8 cellular contexts compared by ENCODE assay signal in genomic region chr9:94139672-94140417, GRCh38. TPM values are rescaled to one million over a fixed set of nuclear protein-coding genes. Genes with fewer than 3 reads are reported as not detected.
A peak's percentile ranks its signal among the peaks of the same experiment; 100 is the strongest.
DNase-seq lines count a peak whose midpoint lies in the region; ATAC-seq and TF ChIP-seq lines count a peak whose summit lies in the region.

No MANE protein-coding gene starts in this region.

- H3K9ac ChIP-seq in trophoblast cell (ENCODE audit: low read length) = no peak overlapping the region

- H3K36me3 ChIP-seq in trophoblast cell (ENCODE audit: control insufficient read depth in 1 of 2, insufficient read depth in 2 of 2, low read length in 2 of 2) = no peaks in the 10 kb centered on the region
- no peaks in the 10 kb centered on the region for H3K36me3 ChIP-seq in CD8-positive, alpha-beta memory T cell (ENCODE audit: insufficient read depth, low read length)

- POLR2A ChIA-PET in CD8-positive, alpha-beta memory T cell (lab: Charles Lee) = no interaction called here

- no peaks in the 10 kb centered on the region for H3K27me3 Mint-ChIP-seq in Calu3 (ENCODE audit: unreplicated experiment)
- H3K27me3 Mint-ChIP-seq in activated naive CD8-positive, alpha-beta T cell treated with anti-CD3 and anti-CD28 coated beads, Interleukin-2, amount 50 U/mL, for 24 hours = no peaks in the 10 kb centered on the region
- peaks cover 0 to 4% of the 10 kb centered on the region in 2 donors for H3K27me3 Mint-ChIP-seq in CD8-positive, alpha-beta memory T cell

- peaks cover 15% of the 10 kb centered on the region for H3K4me1 Mint-ChIP-seq in Calu3 (ENCODE audit: low read depth, unreplicated experiment)
- peaks cover 1% of the 10 kb centered on the region for H3K4me1 Mint-ChIP-seq in activated naive CD8-positive, alpha-beta T cell treated with anti-CD3 and anti-CD28 coated beads, Interleukin-2, amount 50 U/mL, for 24 hours
- H3K4me1 Mint-ChIP-seq in CD8-positive, alpha-beta memory T cell = no peaks in the 10 kb centered on the region

- H3K14ac ChIP-seq in trophoblast cell (ENCODE audit: low read length) = peak overlapping the region; percentile 20

- H3K79me1 ChIP-seq in trophoblast cell (ENCODE audit: low read length) = no peaks in the 10 kb centered on the region

- WGBS in trophoblast cell (ENCODE audit: extremely low coverage, insufficient coverage, insufficient read length) = no CpG with 5 or more reads among the region's 13 CpGs

- H2BK5ac ChIP-seq in trophoblast cell (ENCODE audit: low read depth, low read length, poor library complexity) = no peak overlapping the region

- H4K8ac ChIP-seq in trophoblast cell (ENCODE audit: low read depth, low read length) = no peak overlapping the region

- no peak overlapping the region for H3K4ac ChIP-seq in trophoblast cell (ENCODE audit: low read depth, low read length)

- no peak overlapping the region for H2BK12ac ChIP-seq in trophoblast cell (ENCODE audit: low read length)

- peak overlapping the region; percentile 23 for H2AFZ ChIP-seq in trophoblast cell (ENCODE audit: insufficient read depth, low read length, poor library complexity)

- no peak overlapping the region for H4K12ac ChIP-seq in trophoblast cell (ENCODE audit: low read depth, low read length)

- H3K27me3 ChIP-seq in trophoblast cell (ENCODE audit: insufficient read depth, low read length) = no peaks in the 10 kb centered on the region
- no peaks in the 10 kb centered on the region for H3K27me3 ChIP-seq in CD8-positive, alpha-beta memory T cell (ENCODE audit: insufficient read depth, low read length, poor library complexity, severe bottlenecking)

- no peak for ATAC-seq in activated naive CD8-positive, alpha-beta T cell treated with anti-CD3 and anti-CD28 coated beads, Interleukin-2, amount 50 U/mL, for 24 hours

- H3K27ac ChIP-seq in trophoblast cell (ENCODE audit: low read depth, low read length) = no peak overlapping the region
- H3K27ac ChIP-seq in CD8-positive, alpha-beta memory T cell (ENCODE audit: low read depth, low read length) = no peak overlapping the region

- TF ChIP-seq CTCF in Calu3 (IDR thresholded peaks at IDR 0.05; ENCODE audit: unreplicated experiment) = no peak

- peak overlapping the region; percentile 42 for H3K27ac Mint-ChIP-seq in Calu3 (ENCODE audit: unreplicated experiment)
- no peak overlapping the region for H3K27ac Mint-ChIP-seq in activated naive CD8-positive, alpha-beta T cell treated with anti-CD3 and anti-CD28 coated beads, Interleukin-2, amount 50 U/mL, for 24 hours
- H3K27ac Mint-ChIP-seq in CD8-positive, alpha-beta memory T cell = peak overlapping the region in 1 of 8 donors; percentile 37

- H4K91ac ChIP-seq in trophoblast cell (ENCODE audit: low read depth, low read length) = no peak overlapping the region

- no peaks in the 10 kb centered on the region for H3K9me3 Mint-ChIP-seq in Calu3 (ENCODE audit: low read depth, unreplicated experiment)
- no peaks in the 10 kb centered on the region for H3K9me3 Mint-ChIP-seq in activated naive CD8-positive, alpha-beta T cell treated with anti-CD3 and anti-CD28 coated beads, Interleukin-2, amount 50 U/mL, for 24 hours
- H3K9me3 Mint-ChIP-seq in CD8-positive, alpha-beta memory T cell = no peaks in the 10 kb centered on the region

- H3K4me2 ChIP-seq in trophoblast cell (ENCODE audit: low read length) = no peak overlapping the region

- H3K36me3 Mint-ChIP-seq in Calu3 (ENCODE audit: insufficient read depth, unreplicated experiment) = no peaks in the 10 kb centered on the region
- no peaks in the 10 kb centered on the region for H3K36me3 Mint-ChIP-seq in activated naive CD8-positive, alpha-beta T cell treated with anti-CD3 and anti-CD28 coated beads, Interleukin-2, amount 50 U/mL, for 24 hours (ENCODE audit: low read depth)
- H3K36me3 Mint-ChIP-seq in CD8-positive, alpha-beta memory T cell = no peaks in the 10 kb centered on the region

- H3K9me3 ChIP-seq in trophoblast cell (ENCODE audit: insufficient read depth, low read depth, low read length) = no peaks in the 10 kb centered on the region
- no peaks in the 10 kb centered on the region for H3K9me3 ChIP-seq in CD8-positive, alpha-beta memory T cell (ENCODE audit: low read length)

- no peak overlapping the region for H3K18ac ChIP-seq in trophoblast cell (ENCODE audit: low read length)

- intact Hi-C loops in Calu3 (cut with micrococcal nuclease; ENCODE audit: unreplicated experiment) = no loop called here

- H2BK120ac ChIP-seq in trophoblast cell (ENCODE audit: insufficient read depth, low read length, poor library complexity) = no peak overlapping the region

- H2AK5ac ChIP-seq in trophoblast cell (ENCODE audit: low read length) = no peak overlapping the region

- peaks cover 12 to 20% of the 10 kb centered on the region in 2 experiments for H3K4me1 ChIP-seq in trophoblast cell (ENCODE audit: control insufficient read depth in 1 of 2, insufficient read depth in 2 of 2, low read length in 2 of 2)
- no peaks in the 10 kb centered on the region for H3K4me1 ChIP-seq in CD8-positive, alpha-beta memory T cell (ENCODE audit: insufficient read depth, low read length)

- no TSS peak for BruUV-seq in Calu3 (replicated peaks; lab: Mats Ljungman, UMichigan)

- no peak overlapping the region for H3K4me3 ChIP-seq in trophoblast cell (ENCODE audit: low read depth, low read length)
- H3K4me3 ChIP-seq in CD8-positive, alpha-beta memory T cell (ENCODE audit: low read length) = no peak overlapping the region

- no peaks in the 10 kb centered on the region for H3K79me2 ChIP-seq in trophoblast cell (ENCODE audit: control insufficient read depth, insufficient read depth, low read length, poor library complexity)

- CTCF ChIA-PET in Calu3 (lab: Charles Lee) = interaction anchor here (0.6 to 0.7 kb wide), 4 partner anchors 14 to 778 kb away, joined by 3 to 8 read pairs (median 5); no protein-coding TSS in a partner anchor
- CTCF ChIA-PET in CD8-positive, alpha-beta memory T cell (lab: Charles Lee) = no interaction called here

- no peak overlapping the region for H3K23ac ChIP-seq in trophoblast cell (ENCODE audit: low read length)

- DNase-seq in Calu3 (peak; percentile 44), SK-N-DZ (ENCODE audit: low spot score) (peak; percentile 49), fibroblast of the conjunctiva (ENCODE audit: low read depth) (peak; percentile 97), trophoblast cell (peak; percentile 47 to 54), NCI-H146 treated with DMSO at 0.1 percent for 48 hours (lab: John Stamatoyannopoulos, UW; ENCODE audit: unreplicated experiment) (no peak), NCI-H1694 (lab: John Stamatoyannopoulos, UW) (no peak)
- DNase-seq in activated naive CD8-positive, alpha-beta T cell treated with anti-CD3 and anti-CD28 coated beads, Interleukin-2, amount 50 U/mL, for 24 hours = no peak
- DNase-seq in CD8-positive, alpha-beta memory T cell = no peak

- H3K4me3 Mint-ChIP-seq in Calu3 (ENCODE audit: low read depth, unreplicated experiment) = peak overlapping the region; percentile 24
- no peak overlapping the region for H3K4me3 Mint-ChIP-seq in activated naive CD8-positive, alpha-beta T cell treated with anti-CD3 and anti-CD28 coated beads, Interleukin-2, amount 50 U/mL, for 24 hours
- H3K4me3 Mint-ChIP-seq in CD8-positive, alpha-beta memory T cell = no peak overlapping the region

RNA-seq across cellular contexts. Expression of gene PTPDC1, which starts 55.6 kb away (rescaled TPM):
- total RNA-seq in Calu3 (2022) = 7.6 and 8.2 TPM in 2 replicates
- 12.6 and 15.4 TPM in 2 replicates for polyA plus RNA-seq in SK-N-DZ (2014; cell fraction: cytosol; rRNA removed)
- polyA plus RNA-seq in SK-N-DZ (2014; cell fraction: nucleus; rRNA removed) = 26.7 and 35.5 TPM in 2 replicates
- polyA plus RNA-seq in trophoblast cell (2013) = 3.4 and 4.0 TPM in 2 replicates
- total RNA-seq in CD8-positive, alpha-beta memory T cell = 1 to 10 TPM; 5.7 to 6.2 TPM
- 1.8 TPM for polyA plus RNA-seq in CD8-positive, alpha-beta memory T cell

Comparison
In these comparisons a context has a peak if more than half of its experiments do, and no peak if none do; other contexts are left out.
1. DNase-seq: peak in Calu3 (single experiment), SK-N-DZ (single experiment), fibroblast of the conjunctiva (single experiment) and trophoblast cell (2 of 2); none in activated naive CD8-positive, alpha-beta T cell treated with anti-CD3 and anti-CD28 coated beads, Interleukin-2, amount 50 U/mL, for 24 hours (single experiment), CD8-positive, alpha-beta memory T cell (0 of 5), NCI-H146 treated with DMSO at 0.1 percent for 48 hours (single experiment) and NCI-H1694 (single experiment).